Comparison of ENCODE assay signal across 29 cellular contexts in genomic region chr7:70565723-70566122, GRCh38.
"Had no signal": no experiment of that assay in that cellular context is flagged by ENCODE, and none has a peak within 500 bp of the region (broad histone marks: within the 10 kb centered on the region; RNA-seq: fewer than 3 reads in every experiment).

No MANE protein-coding gene starts in this region.

- H3K27ac Mint-ChIP-seq: mesothelial cell of epicardium; naive thymus-derived CD8-positive, alpha-beta T cell; nephron; stimulated activated naive B cell treated with anti-CD40 and anti-IgM and Interleukin-4, amounts not matched to agents 10 μg/mL and 1 μg/mL and 100 μg/mL, for 72 hours had no signal

- H3K79me2 ChIP-seq: hepatocyte had no signal

- H3K36me3 ChIP-seq: heart right ventricle, left ventricle myocardium inferior, pancreas, right atrium auricular region, right lobe of liver, stomach, thyroid gland, transverse colon, upper lobe of right lung had no signal

- H3K27ac ChIP-seq: heart right ventricle, hepatocyte, left ventricle myocardium inferior, pancreas, psoas muscle, right atrium auricular region, right lobe of liver, stomach, testis, thyroid gland, transverse colon, upper lobe of right lung had no signal

- H3K9me3 ChIP-seq: heart right ventricle, left ventricle myocardium inferior, pancreas, psoas muscle, right atrium auricular region, right lobe of liver, stomach, testis, thyroid gland, transverse colon, upper lobe of right lung had no signal

- H3K4me3 Mint-ChIP-seq: mesothelial cell of epicardium; naive thymus-derived CD8-positive, alpha-beta T cell; nephron; neural crest cell; stimulated activated naive B cell treated with anti-CD40 and anti-IgM and Interleukin-4, amounts not matched to agents 10 μg/mL and 1 μg/mL and 100 μg/mL, for 72 hours had no signal

- H3K27me3 ChIP-seq: heart right ventricle, hepatocyte, pancreas, right atrium auricular region, right lobe of liver, stomach, testis, thyroid gland, transverse colon, upper lobe of right lung had no signal

- FAIRE-seq: pancreas, urothelium cell line had no signal

- ATAC-seq: heart right ventricle; left cardiac atrium; naive thymus-derived CD8-positive, alpha-beta T cell; pancreas; psoas muscle; right lobe of liver; stimulated activated naive B cell treated with anti-CD40 and anti-IgM and Interleukin-4, amounts not matched to agents 10 μg/mL and 1 μg/mL and 100 μg/mL, for 72 hours; stimulated activated naive CD8-positive, alpha-beta T cell treated with anti-CD3 and anti-CD28 coated beads, Interleukin-15, Interleukin-2, amounts not matched to agents 100 U/mL and 50 U/mL, for 24 hours; upper lobe of right lung had no signal

- H3K4me3 ChIP-seq: heart right ventricle, hepatocyte, left ventricle myocardium inferior, lung, pancreas, psoas muscle, right atrium auricular region, right lobe of liver, stomach, testis, thyroid gland, transverse colon, upper lobe of right lung had no signal

- DNase-seq: heart right ventricle; islet precursor cell; kidney glomerular epithelial cell; left cardiac atrium; left ventricle myocardium inferior; mesendoderm; naive thymus-derived CD8-positive, alpha-beta T cell; nucleus accumbens; pancreas; psoas muscle; right lobe of liver; stimulated activated CD4-positive, alpha-beta T cell treated with anti-CD3 and anti-CD28 coated beads, Interleukin-12 subunit alpha, Interleukin-12 subunit beta, amount 100 ng/mL, for 4 hours; stimulated activated CD4-positive, alpha-beta T cell treated with anti-CD3 and anti-CD28 coated beads, Interleukin-15, amount 100 ng/mL, for 24 hours; stimulated activated CD4-positive, alpha-beta T cell treated with anti-CD3 and anti-CD28 coated beads, Interleukin-2, amount 100 ng/mL, for 24 hours; stimulated activated CD4-positive, alpha-beta T cell treated with anti-CD3 and anti-CD28 coated beads, Interleukin-4, amount 100 ng/mL, for 1 hour; stimulated activated naive B cell treated with anti-CD40 and anti-IgM and Interleukin-4, amounts not matched to agents 10 μg/mL and 1 μg/mL and 100 μg/mL, for 72 hours; stimulated activated naive CD8-positive, alpha-beta T cell treated with anti-CD3 and anti-CD28 coated beads, Interleukin-15, Interleukin-2, amounts not matched to agents 100 U/mL and 50 U/mL, for 24 hours; stomach; testis; thyroid gland; transverse colon; upper lobe of right lung had no signal

- H3K4me1 ChIP-seq: right atrium auricular region, upper lobe of right lung had no signal

- H3K27me3 Mint-ChIP-seq: stimulated activated naive B cell treated with anti-CD40 and anti-IgM and Interleukin-4, amounts not matched to agents 10 μg/mL and 1 μg/mL and 100 μg/mL, for 72 hours had no signal

- H3K4me1 Mint-ChIP-seq: naive thymus-derived CD8-positive, alpha-beta T cell had no signal

- H3K4me2 ChIP-seq: hepatocyte had no signal

- H3K9me3 Mint-ChIP-seq: mesothelial cell of epicardium; naive thymus-derived CD8-positive, alpha-beta T cell; nephron; neural crest cell; stimulated activated naive B cell treated with anti-CD40 and anti-IgM and Interleukin-4, amounts not matched to agents 10 μg/mL and 1 μg/mL and 100 μg/mL, for 72 hours had no signal

- H2AFZ ChIP-seq: hepatocyte had no signal
